8 cellular contexts compared by ENCODE assay signal in genomic region chr7:91941450-91941849, GRCh38. TPM values are rescaled to one million over a fixed set of nuclear protein-coding genes. Genes with fewer than 3 reads are reported as not detected.
DNase-seq lines count a peak whose midpoint lies in the region; ATAC-seq and TF ChIP-seq lines count a peak whose summit lies in the region.

No MANE protein-coding gene starts in this region.

- H3K27me3 ChIP-seq in HAP-1 (ENCODE audit: low read depth) = no peaks in the 10 kb centered on the region

- H3K36me3 ChIP-seq in HAP-1 (replicated peaks) = no peaks in the 10 kb centered on the region

- no peak for ATAC-seq in GM21381 (IDR thresholded peaks at IDR 0.05; ENCODE audit: unreplicated experiment)

- no peak for TF ChIP-seq POLR2A in lower leg skin (IDR thresholded peaks at IDR 0.05)

- no peak for TF ChIP-seq CTCF in lower leg skin (IDR thresholded peaks at IDR 0.05)

- H3K9me3 ChIP-seq in HAP-1 = no peaks in the 10 kb centered on the region

- peak overlapping the region; percentile 83 for H3K4me3 ChIP-seq in HAP-1
- peak overlapping the region; percentile 89 for H3K4me3 ChIP-seq in lower leg skin (ENCODE audit: low read depth, poor library complexity, severe bottlenecking)

- in situ Hi-C loops in HAP-1 (cut with MboI; ENCODE audit: low sequenced_read_pairs) = no loop called here

- DNase-seq in Daoy (ENCODE audit: low read depth) (peak; percentile 27), HAP-1 (ENCODE audit: low spot score in 2 of 2) (peak; percentile 75 to 86), NCI-H2107 treated with DMSO at 0.1 percent for 48 hours (lab: John Stamatoyannopoulos, UW; ENCODE audit: unreplicated experiment) (peak; percentile 48), dermis blood vessel endothelial cell (peak; percentile 54), lower leg skin (ENCODE audit: low spot score in 2 of 2) (peak in 1 of 2 donors; percentile 28)
- DNase-seq in activated CD4-positive, alpha-beta T cell treated with anti-CD3 and anti-CD28 coated beads for 4 hours = peak; percentile 12 to 27
- DNase-seq in stimulated activated CD8-positive, alpha-beta memory T cell treated with anti-CD3 and anti-CD28 coated beads, Interleukin-4, amount 100 ng/mL, for 48 hours = peak; percentile 54

- intact Hi-C loops in lower leg skin (cut with DNase I; ENCODE audit: low total_unique reads) = no loop called here

- peaks cover 10% of the 10 kb centered on the region for H3K4me1 ChIP-seq in HAP-1

- WGBS in lower leg skin, 2 donors = 1 to 3% methylated on average over 7 of the region's 7 CpGs

RNA-seq across cellular contexts. Expression of gene AKAP9, which starts 0.8 kb away (rescaled TPM):
- 24.5 and 34.2 TPM in 2 replicates for total RNA-seq in Daoy (2014; rRNA removed; shearing (Covaris generic))
- total RNA-seq in dermis blood vessel endothelial cell = 50.0 and 64.3 TPM in 2 replicates
- 10 to 100 TPM; 52.9 to 74.8 (median 64.4) TPM for total RNA-seq in lower leg skin
